Comparison of ENCODE assay signal across 14 cellular contexts in the genomic region with DNA sequence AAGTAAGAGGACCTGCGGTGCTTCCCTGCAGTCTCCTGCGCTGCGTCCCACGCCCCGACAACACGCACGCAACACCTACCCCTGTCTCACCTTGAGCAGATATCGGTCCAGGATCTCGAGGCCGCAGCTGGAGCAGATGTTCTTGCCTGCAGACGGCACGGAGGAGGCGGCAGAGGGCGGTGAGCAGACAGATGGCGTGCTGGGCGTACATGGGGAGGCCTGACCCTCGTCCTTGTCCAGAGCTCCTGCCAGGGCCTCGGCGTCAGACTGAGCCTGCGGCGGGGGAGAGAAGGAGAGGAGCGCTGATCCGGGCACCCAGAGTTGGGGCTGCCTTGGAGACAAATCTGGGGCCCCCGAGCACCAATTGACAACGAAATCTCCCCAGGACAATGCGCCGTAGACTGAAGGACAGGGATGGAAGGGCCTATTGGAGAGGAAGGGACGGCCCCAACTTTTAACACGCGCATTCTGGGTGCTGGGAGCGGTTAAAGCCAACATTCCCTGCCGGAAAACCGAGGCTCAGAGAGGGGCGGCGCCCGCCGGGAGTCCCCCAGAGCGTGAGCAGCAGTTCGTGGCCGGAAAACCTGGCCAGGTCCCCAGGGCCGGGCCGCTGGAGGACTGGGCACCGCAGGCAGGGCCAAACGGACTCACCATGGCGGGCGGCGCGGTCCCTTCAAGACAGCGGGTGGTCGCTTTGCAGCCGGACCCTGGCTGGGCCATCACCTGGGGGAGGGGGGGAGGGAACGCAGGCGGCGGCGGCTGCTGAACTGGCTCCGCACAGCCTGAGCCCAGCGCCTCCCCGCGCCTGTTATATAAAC. TPM values are rescaled to one million over a fixed set of nuclear protein-coding genes. Genes with fewer than 3 reads are reported as not detected.
DNase-seq lines count a peak whose midpoint lies in the region; ATAC-seq and TF ChIP-seq lines count a peak whose summit lies in the region.
"Had no signal": no experiment of that assay in that cellular context is flagged by ENCODE, and none has a peak within 500 bp of the region (broad histone marks: within the 10 kb centered on the region; RNA-seq: fewer than 3 reads in every experiment).

No MANE protein-coding gene starts in this region.

- TF ChIP-seq EP300 in stomach (IDR thresholded peaks at IDR 0.05) = no peak

- H3K36me3 ChIP-seq in mammary epithelial cell (ENCODE audit: insufficient read depth, low read length) (no peaks in the 10 kb centered on the region), lower lobe of right lung (no peaks in the 10 kb centered on the region), stomach (no peaks in the 10 kb centered on the region), BE2C (no peaks in the 10 kb centered on the region)

- H3K79me2 ChIP-seq in mammary epithelial cell (ENCODE audit: insufficient read depth, low read length) = no peaks in the 10 kb centered on the region

- CTCF ChIA-PET in mammary epithelial cell (lab: Charles Lee; ENCODE audit: low non-redundant PET) = no interaction called here

- H3K4me2 ChIP-seq in mammary epithelial cell (ENCODE audit: insufficient read depth, low read depth, low read length) = peak overlapping the region; percentile 39

- 33% methylated on average over 34 of the region's 59 CpGs for WGBS in mammary epithelial cell (ENCODE audit: low coverage, missing lambda C conversion rate)
- 15 to 23% (median 16%) methylated on average over 27 to 59 of the region's 59 CpGs for WGBS in stomach, 5 donors

- H3K27me3 ChIP-seq in mammary epithelial cell (ENCODE audit: insufficient read depth, low read length) (peaks cover 18% of the 10 kb centered on the region), lower lobe of right lung (ENCODE audit: low read depth) (peaks cover 66% of the 10 kb centered on the region), stomach (peaks cover 29 to 100% (median 75%) of the 10 kb centered on the region in 3 donors), BE2C (peaks cover 97% of the 10 kb centered on the region)

- H3K4me3 ChIP-seq in mammary epithelial cell (replicated peaks in 1 of 3; ENCODE audit: insufficient read depth in 1 of 3, low read depth in 2 of 3, low read length in 3 of 3) (peak overlapping the region in 1 of 3 experiments; percentile 11), lower lobe of right lung (peak overlapping the region; percentile 50), stomach (peak overlapping the region; percentile 37 to 59 (median 44)), BE2C (ENCODE audit: low read depth, low read length) (no peak overlapping the region)

- H3K9me3 ChIP-seq in mammary epithelial cell (replicated peaks; ENCODE audit: insufficient read depth, low read length) (no peaks in the 10 kb centered on the region), lower lobe of right lung (no peaks in the 10 kb centered on the region), stomach (no peaks in the 10 kb centered on the region), BE2C (peaks cover 6% of the 10 kb centered on the region)

- DNase-seq in NCI-H146 (lab: John Stamatoyannopoulos, UW) (peak; percentile 13), NCI-H146 treated with DMSO at 0.1 percent for 48 hours (lab: John Stamatoyannopoulos, UW; ENCODE audit: unreplicated experiment) (no peak), mammary epithelial cell (no peak), lower lobe of right lung (no peak), stomach (no peak), BE2C (no peak), germinal center (ENCODE audit: low spot score) (no peak)
- DNase-seq: anterior cingulate cortex; NCI-H446 treated with DMSO at 0.1 percent for 48 hours; nucleus accumbens; stimulated activated CD4-positive, alpha-beta T cell treated with anti-CD3 and anti-CD28 coated beads, Interleukin-2, amount 100 ng/mL, for 24 hours had no signal

- H3K9ac ChIP-seq in mammary epithelial cell (ENCODE audit: insufficient read depth, low read length) = no peak overlapping the region

- H3K27ac ChIP-seq in mammary epithelial cell (ENCODE audit: insufficient read depth, low read depth, low read length) = no peak overlapping the region
- H3K27ac ChIP-seq in lower lobe of right lung = no peak overlapping the region
- H3K27ac ChIP-seq in stomach = no peak overlapping the region
- H3K27ac ChIP-seq: HL-60 had no signal

- peak in 1 of 2 donors; percentile 17 for ATAC-seq in lower lobe of right lung
- ATAC-seq in HG02981 (IDR thresholded peaks at IDR 0.05; ENCODE audit: unreplicated experiment) = no peak

- BruUV-seq in mammary epithelial cell (replicated peaks; lab: Mats Ljungman, UMichigan) = no TSS peak

- in situ Hi-C loops in mammary epithelial cell (cut with MboI; ENCODE audit: low sequenced_read_pairs in 2 of 2) = no loop called here

- TF ChIP-seq POLR2A in stomach (IDR thresholded peaks at IDR 0.05) = no peak

- no peaks in the 10 kb centered on the region for H4K20me1 ChIP-seq in mammary epithelial cell (ENCODE audit: insufficient read depth, low read length)

- H2AFZ ChIP-seq in mammary epithelial cell (ENCODE audit: low read depth, low read length) = no peak overlapping the region

- dilution Hi-C loops in mammary epithelial cell (cut with HindIII; ENCODE audit: low sequenced_read_pairs) = no loop called here

- intact Hi-C loops in mammary epithelial cell (cut with micrococcal nuclease) = loop anchor here (1.0 kb wide), 1 partner anchor 102 kb away; no protein-coding TSS in a partner anchor
- intact Hi-C loops in lower lobe of right lung (cut with DNase I) = no loop called here
- intact Hi-C loops in stomach (cut with DNase I; ENCODE audit: low total_unique reads) = no loop called here

- TF ChIP-seq CTCF in mammary epithelial cell (conservative IDR thresholded peaks at IDR 0.05 in 1 of 2, IDR thresholded peaks at IDR 0.05 in 1 of 2; ENCODE audit: extremely low read depth in 1 of 2, insufficient read depth in 1 of 2, low read depth in 1 of 2, low read length in 2 of 2) (no peak), lower lobe of right lung (IDR thresholded peaks at IDR 0.05) (no peak), stomach (IDR thresholded peaks at IDR 0.05) (no peak), BE2C (IDR thresholded peaks at IDR 0.05; ENCODE audit: low read depth, low read length) (no peak)

- H3K4me1 ChIP-seq in mammary epithelial cell (ENCODE audit: insufficient read depth, low read length) (peaks cover 20% of the 10 kb centered on the region), lower lobe of right lung (peaks cover 32% of the 10 kb centered on the region), stomach (peaks cover 27 to 40% (median 36%) of the 10 kb centered on the region in 4 donors), BE2C (no peaks in the 10 kb centered on the region)

RNA-seq across cellular contexts. Expression of gene LHX6, which starts 1.8 kb away (rescaled TPM):
- total RNA-seq in mammary epithelial cell (10 to 100 TPM in 1 of 2 donors, 1 to 10 TPM in 1; 4.5 to 22.3 TPM), lower lobe of right lung (8.1 TPM), stomach (10 to 100 TPM in 1 of 5 donors, 1 to 10 TPM in 3, under 1 TPM in 1; 0.29 to 46.4 (median 4.6) TPM)
- polyA plus RNA-seq in mammary epithelial cell (3.0 TPM), stomach (1 to 10 TPM in 2 of 3 donors, under 1 TPM in 1; 0.92 to 1.3 (median 1.1) TPM)
- polyA minus RNA-seq in mammary epithelial cell = 0.83 TPM
- 0.17 TPM for polyA plus RNA-seq in BE2C (2012; ENCODE audit: insufficient read depth, insufficient read length, low read depth)
- total RNA-seq: A673 had no signal

RNA-seq across cellular contexts. Expression of gene RBM18, which starts 37.7 kb away (rescaled TPM):
- total RNA-seq in mammary epithelial cell (10 to 100 TPM; 14.3 to 39.7 TPM), lower lobe of right lung (21.7 TPM), stomach (10 to 100 TPM in 1 of 5 donors, 1 to 10 TPM in 4; 1.8 to 13.6 (median 6.4) TPM)
- polyA plus RNA-seq in mammary epithelial cell (22.6 TPM), stomach (1 to 10 TPM; 6.0 to 9.4 (median 8.6) TPM)
- polyA minus RNA-seq in mammary epithelial cell = 22.0 TPM
- polyA plus RNA-seq in BE2C (2012; ENCODE audit: insufficient read depth, insufficient read length, low read depth) = 57.4 TPM

RNA-seq across cellular contexts. Expression of gene MRRF, which starts 37.7 kb away (rescaled TPM):
- total RNA-seq in mammary epithelial cell (10 to 100 TPM; 43.0 to 52.0 TPM), lower lobe of right lung (30.2 TPM), stomach (10 to 100 TPM in 4 of 5 donors, 1 to 10 TPM in 1; 7.1 to 98.6 (median 38.7) TPM)
- polyA plus RNA-seq in mammary epithelial cell (65.8 TPM), stomach (10 to 100 TPM; 21.8 to 31.0 (median 21.8) TPM)
- polyA minus RNA-seq in mammary epithelial cell = 33.9 TPM
- polyA plus RNA-seq in BE2C (2012; ENCODE audit: insufficient read depth, insufficient read length, low read depth) = 41.2 TPM
